Comparison of ENCODE assay signal across 8 cellular contexts in genomic region chrX:13398073-13398823, GRCh38.
DNase-seq lines count a peak whose midpoint lies in the region; ATAC-seq and TF ChIP-seq lines count a peak whose summit lies in the region.

No MANE protein-coding gene starts in this region.

- H3K4me3 ChIP-seq in skeletal muscle satellite cell (ENCODE audit: low read length): no peak overlapping the region

- peaks cover 31% of the 10 kb centered on the region for H3K4me1 ChIP-seq in skeletal muscle satellite cell (ENCODE audit: control insufficient read depth, insufficient read depth, low read length)

- no peaks in the 10 kb centered on the region for H3K9me3 ChIP-seq in skeletal muscle satellite cell (replicated peaks; ENCODE audit: low read length)

- DNase-seq in GOT3 (lab: John Stamatoyannopoulos, UW) (peak; percentile 93), glomerular endothelial cell (ENCODE audit: extremely low read depth, low read depth, low spot score) (peak; percentile 84), NCI-H2171 (lab: John Stamatoyannopoulos, UW) (no peak), DMS114 treated with DMSO at 0.1 percent for 48 hours (lab: John Stamatoyannopoulos, UW; ENCODE audit: unreplicated experiment) (no peak)

- peak overlapping the region; percentile 49 for H3K4me2 ChIP-seq in skeletal muscle satellite cell (ENCODE audit: low read length)

- no peaks in the 10 kb centered on the region for H3K27me3 ChIP-seq in skeletal muscle satellite cell (ENCODE audit: control insufficient read depth, insufficient read depth, low read length)

- H3K36me3 ChIP-seq in skeletal muscle satellite cell (ENCODE audit: insufficient read depth, low read length): no peaks in the 10 kb centered on the region

- peak; percentile 92 for ATAC-seq in SK-N-SH treated with all-trans-retinoic acid at 6 μM for 48 hours
- no peak for ATAC-seq in HG02870 (IDR thresholded peaks at IDR 0.05; ENCODE audit: unreplicated experiment)
- ATAC-seq in HG03097 (IDR thresholded peaks at IDR 0.05; ENCODE audit: low FRiP score, unreplicated experiment): no peak

- H3K9ac ChIP-seq in skeletal muscle satellite cell (ENCODE audit: low read depth, low read length): peak overlapping the region; percentile 70

TF ChIP-seq in SK-N-SH treated with all-trans-retinoic acid at 6 μM for 48 hours, 23 proteins besides CTCF, POLR2A, EP300 and RAD21:
- TF ChIP-seq TSHZ2 (CRISPR knock-in tag; IDR thresholded peaks at IDR 0.05) (no peak), ZNF565 (CRISPR knock-in tag; conservative IDR thresholded peaks at IDR 0.05; ENCODE audit: low read depth) (no peak), CSDC2 (CRISPR knock-in tag; IDR thresholded peaks at IDR 0.05) (no peak), SNAI2 (CRISPR knock-in tag; IDR thresholded peaks at IDR 0.05) (no peak), ISL1 (CRISPR knock-in tag; IDR thresholded peaks at IDR 0.05) (peak; percentile 76), BACH2 (CRISPR knock-in tag; IDR thresholded peaks at IDR 0.05; ENCODE audit: borderline replicate concordance) (no peak), ARNTL (CRISPR knock-in tag; IDR thresholded peaks at IDR 0.05; ENCODE audit: borderline replicate concordance, low read depth) (no peak), ESRRG (CRISPR knock-in tag; IDR thresholded peaks at IDR 0.05) (no peak), CREB5 (CRISPR knock-in tag; IDR thresholded peaks at IDR 0.05; ENCODE audit: low read depth) (0 out of 2 replicates have a peak, but pooled peaks have one; percentile 56), ZFP3 (CRISPR knock-in tag; IDR thresholded peaks at IDR 0.05) (peak; percentile 58; the same call in 1 of the 2 replicates), CSRNP3 (CRISPR knock-in tag; IDR thresholded peaks at IDR 0.05) (no peak; the same call in 1 of the 2 replicates), GLIS3 (CRISPR knock-in tag; IDR thresholded peaks at IDR 0.05) (no peak), PPARA (CRISPR knock-in tag; IDR thresholded peaks at IDR 0.05; ENCODE audit: borderline replicate concordance) (no peak), TOX (CRISPR knock-in tag; IDR thresholded peaks at IDR 0.05; ENCODE audit: borderline replicate concordance) (0 out of 2 replicates have a peak, but pooled peaks have one; percentile 28), TCF4 (CRISPR knock-in tag; IDR thresholded peaks at IDR 0.05; ENCODE audit: borderline replicate concordance) (no peak), ZC3H10 (CRISPR knock-in tag; IDR thresholded peaks at IDR 0.05) (no peak), ZNF70 (CRISPR knock-in tag; IDR thresholded peaks at IDR 0.05) (no peak), ZNF8 (CRISPR knock-in tag; IDR thresholded peaks at IDR 0.05) (no peak), RARB (CRISPR knock-in tag; IDR thresholded peaks at IDR 0.05) (no peak)
- TF ChIP-seq, protein P1, sequence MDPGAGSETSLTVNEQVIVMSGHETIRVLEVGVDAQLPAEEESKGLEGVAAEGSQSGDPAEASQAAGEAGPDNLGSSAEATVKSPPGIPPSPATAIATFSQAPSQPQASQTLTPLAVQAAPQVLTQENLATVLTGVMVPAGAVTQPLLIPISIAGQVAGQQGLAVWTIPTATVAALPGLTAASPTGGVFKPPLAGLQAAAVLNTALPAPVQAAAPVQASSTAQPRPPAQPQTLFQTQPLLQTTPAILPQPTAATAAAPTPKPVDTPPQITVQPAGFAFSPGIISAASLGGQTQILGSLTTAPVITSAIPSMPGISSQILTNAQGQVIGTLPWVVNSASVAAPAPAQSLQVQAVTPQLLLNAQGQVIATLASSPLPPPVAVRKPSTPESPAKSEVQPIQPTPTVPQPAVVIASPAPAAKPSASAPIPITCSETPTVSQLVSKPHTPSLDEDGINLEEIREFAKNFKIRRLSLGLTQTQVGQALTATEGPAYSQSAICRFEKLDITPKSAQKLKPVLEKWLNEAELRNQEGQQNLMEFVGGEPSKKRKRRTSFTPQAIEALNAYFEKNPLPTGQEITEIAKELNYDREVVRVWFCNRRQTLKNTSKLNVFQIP (CRISPR knock-in tag; IDR thresholded peaks at IDR 0.05; ENCODE audit: borderline replicate concordance, low read depth): peak; percentile 60; the same call in 1 of the 2 replicates
- TF ChIP-seq, protein P2, sequence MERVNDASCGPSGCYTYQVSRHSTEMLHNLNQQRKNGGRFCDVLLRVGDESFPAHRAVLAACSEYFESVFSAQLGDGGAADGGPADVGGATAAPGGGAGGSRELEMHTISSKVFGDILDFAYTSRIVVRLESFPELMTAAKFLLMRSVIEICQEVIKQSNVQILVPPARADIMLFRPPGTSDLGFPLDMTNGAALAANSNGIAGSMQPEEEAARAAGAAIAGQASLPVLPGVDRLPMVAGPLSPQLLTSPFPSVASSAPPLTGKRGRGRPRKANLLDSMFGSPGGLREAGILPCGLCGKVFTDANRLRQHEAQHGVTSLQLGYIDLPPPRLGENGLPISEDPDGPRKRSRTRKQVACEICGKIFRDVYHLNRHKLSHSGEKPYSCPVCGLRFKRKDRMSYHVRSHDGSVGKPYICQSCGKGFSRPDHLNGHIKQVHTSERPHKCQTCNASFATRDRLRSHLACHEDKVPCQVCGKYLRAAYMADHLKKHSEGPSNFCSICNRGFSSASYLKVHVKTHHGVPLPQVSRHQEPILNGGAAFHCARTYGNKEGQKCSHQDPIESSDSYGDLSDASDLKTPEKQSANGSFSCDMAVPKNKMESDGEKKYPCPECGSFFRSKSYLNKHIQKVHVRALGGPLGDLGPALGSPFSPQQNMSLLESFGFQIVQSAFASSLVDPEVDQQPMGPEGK (CRISPR knock-in tag; IDR thresholded peaks at IDR 0.05; ENCODE audit: borderline replicate concordance): no peak

Comparison
In these comparisons a context has a peak if more than half of its experiments do, and no peak if none do; other contexts are left out.
1. DNase-seq: peak in GOT3 (single experiment) and glomerular endothelial cell (single experiment); none in NCI-H2171 (single experiment) and DMS114 treated with DMSO at 0.1 percent for 48 hours (single experiment).